Comparison of ENCODE assay signal across 31 cellular contexts in genomic region chr7:33210958-33211357, GRCh38.
DNase-seq lines count a peak whose midpoint lies in the region; ATAC-seq, FAIRE-seq and TF ChIP-seq lines count a peak whose summit lies in the region.
"Had no signal": no experiment of that assay in that cellular context is flagged by ENCODE, and none has a peak within 500 bp of the region (broad histone marks: within the 10 kb centered on the region; RNA-seq: fewer than 3 reads in every experiment).

No MANE protein-coding gene starts in this region.

- TF ChIP-seq EP300 in K562 (IDR thresholded peaks at IDR 0.05; ENCODE audit: low read length): no peak

- H3K27me3 ChIP-seq in K562 (ENCODE audit: control insufficient read depth in 2 of 2, insufficient read depth in 2 of 2, low read length in 2 of 2) (no peaks in the 10 kb centered on the region), right lobe of liver (no peaks in the 10 kb centered on the region)
- H3K27me3 ChIP-seq: BE2C; BLaER1; BLaER1 treated with 17β-estradiol and CSF1 and Interleukin-3, amounts not matched to agents 10 nM and 100 nM had no signal

- H3K79me2 ChIP-seq in K562 (ENCODE audit: control insufficient read depth, insufficient read depth, low read length): no peaks in the 10 kb centered on the region

- no peak overlapping the region for H3K4me2 ChIP-seq in K562 (ENCODE audit: insufficient read depth, low read length)
- H3K4me2 ChIP-seq: A549; BLaER1; BLaER1 treated with 17β-estradiol and CSF1 and Interleukin-3, amounts not matched to agents 10 nM and 100 nM had no signal

- no peak overlapping the region for H2AFZ ChIP-seq in K562 (ENCODE audit: low read depth, low read length)

- CTCF ChIA-PET in HEK293 (lab: Yijun Ruan, JAX) (no interaction called here), K562 (lab: Yijun Ruan, JAX; ENCODE audit: low intra/inter-chr PET ratio) (no interaction called here)

- BruUV-seq in K562 (replicated peaks; lab: Mats Ljungman, UMichigan): no TSS peak

- H3K36me3 ChIP-seq in HEK293 (ENCODE audit: control insufficient read depth in 2 of 2, insufficient read depth in 1 of 2, low read length in 2 of 2) (no peaks in the 10 kb centered on the region), K562 (ENCODE audit: control insufficient read depth, insufficient read depth, low read length) (no peaks in the 10 kb centered on the region), right lobe of liver (no peaks in the 10 kb centered on the region)
- H3K36me3 ChIP-seq: BE2C had no signal

- H3K4me1 ChIP-seq in HEK293 (ENCODE audit: control insufficient read depth, insufficient read depth, low read length) (no peaks in the 10 kb centered on the region), K562 (replicated peaks in 1 of 2; ENCODE audit: control insufficient read depth in 2 of 2, insufficient read depth in 2 of 2, low read length in 2 of 2) (no peaks in the 10 kb centered on the region), right lobe of liver (no peaks in the 10 kb centered on the region)
- H3K4me1 ChIP-seq: A549; BE2C; BLaER1; BLaER1 treated with 17β-estradiol and CSF1 and Interleukin-3, amounts not matched to agents 10 nM and 100 nM; Caco-2 had no signal

- no peak overlapping the region for H3K9ac ChIP-seq in K562 (ENCODE audit: insufficient read depth in 1 of 2, low read depth in 2 of 2, low read length in 2 of 2)
- H3K9ac ChIP-seq: BLaER1; BLaER1 treated with 17β-estradiol and CSF1 and Interleukin-3, amounts not matched to agents 10 nM and 100 nM had no signal

- H4K20me1 ChIP-seq in K562 (replicated peaks; ENCODE audit: control insufficient read depth, insufficient read depth, low read length): no peaks in the 10 kb centered on the region
- H4K20me1 ChIP-seq: BLaER1; BLaER1 treated with 17β-estradiol and CSF1 and Interleukin-3, amounts not matched to agents 10 nM and 100 nM had no signal

- H3K4me3 ChIP-seq in HEK293 (ENCODE audit: low read depth, low read length) (no peak overlapping the region), K562 (no peak overlapping the region), right lobe of liver (no peak overlapping the region)
- H3K4me3 ChIP-seq: A549; BLaER1; BLaER1 treated with 17β-estradiol and CSF1 and Interleukin-3, amounts not matched to agents 10 nM and 100 nM had no signal

- H3K27ac ChIP-seq in HEK293 (ENCODE audit: extremely low read depth, low read depth, low read length): no peak overlapping the region
- H3K27ac ChIP-seq in K562 (ENCODE audit: extremely low read depth, low read depth, low read length): no peak overlapping the region
- no peak overlapping the region for H3K27ac ChIP-seq in right lobe of liver
- H3K27ac ChIP-seq: 22Rv1; A549; BLaER1; BLaER1 treated with 17β-estradiol and CSF1 and Interleukin-3, amounts not matched to agents 10 nM and 100 nM; C4-2B had no signal

- no peaks in the 10 kb centered on the region for H3K9me3 ChIP-seq in HEK293 (ENCODE audit: control insufficient read depth, insufficient read depth, low read depth, low read length)
- no peaks in the 10 kb centered on the region for H3K9me3 ChIP-seq in K562 (replicated peaks; ENCODE audit: control insufficient read depth, insufficient read depth, low read depth, low read length)
- no peaks in the 10 kb centered on the region for H3K9me3 ChIP-seq in right lobe of liver
- H3K9me3 ChIP-seq: BE2C, Caco-2 had no signal

- no peak for TF ChIP-seq POLR2A in K562 (conservative IDR thresholded peaks at IDR 0.05)
- no peak for TF ChIP-seq POLR2A in right lobe of liver (IDR thresholded peaks at IDR 0.05)

- ATAC-seq in K562 (no peak), right lobe of liver (no peak)
- ATAC-seq: A549; CD8-positive, alpha-beta T cell had no signal

- TF ChIP-seq CTCF in HEK293 (tag by site-specific recombination; IDR thresholded peaks at IDR 0.05) (no peak), K562 (IDR thresholded peaks at IDR 0.05 in 2 of 3, conservative IDR thresholded peaks at IDR 0.05 in 1 of 3; ENCODE audit: insufficient read depth in 2 of 3, low read depth in 1 of 3, low read length in 3 of 3) (no peak), right lobe of liver (IDR thresholded peaks at IDR 0.05) (no peak)

- DNase-seq in K562 (ENCODE audit: extremely low read depth in 1 of 4, low spot score in 3 of 4) (no peak), right lobe of liver (no peak), hippocampal formation (lab: John Stamatoyannopoulos, UW) (no peak)
- DNase-seq: 8988T; ACHN; AML-193; BE2C; C1 segment of cervical spinal cord; Caco-2; Calu3; CD4-positive, alpha-beta memory T cell; CD4-positive, alpha-beta T cell; CD4-positive, CD25-positive, alpha-beta regulatory T cell; CD8-positive, alpha-beta memory T cell; CD8-positive, alpha-beta T cell; COR-L47; DMS 273 treated with DMSO at 0.1 percent for 48 hours; DMS153; DMS53; DMS79; DMS79 treated with DMSO at 0.1 percent for 48 hours; DND-41; EL had no signal

- POLR2A ChIA-PET in HEK293 (lab: Yijun Ruan, JAX): no interaction called here
- POLR2A ChIA-PET in K562 (lab: Yijun Ruan, JAX): no interaction called here

- H3K9me1 ChIP-seq in K562 (ENCODE audit: control insufficient read depth, insufficient read depth, low read length): no peaks in the 10 kb centered on the region

- intact Hi-C loops in K562 (cut with micrococcal nuclease) (no loop called here), right lobe of liver (cut with DNase I) (no loop called here)

- WGBS in K562 (ENCODE audit: insufficient coverage, low coverage, missing lambda C conversion rate): 6% methylated on average over 1 of the region's 1 CpG
- WGBS in right lobe of liver (ENCODE audit: insufficient coverage, low coverage, low lambda C conversion rate, missing lambda C conversion rate): 100% methylated on average over 1 of the region's 1 CpG

- in situ Hi-C loops in K562 (cut with MboI): no loop called here

- no peak for TF ChIP-seq RAD21 in K562 (CRISPR knock-in tag; conservative IDR thresholded peaks at IDR 0.05 in 1 of 2, IDR thresholded peaks at IDR 0.05 in 1 of 2)

- FAIRE-seq in K562 (lab: Jason Lieb, UNC): no peak
- FAIRE-seq: A204.1, A549, D721Med had no signal

TF ChIP-seq in HEK293, 187 proteins besides CTCF, POLR2A, EP300 and RAD21:
- TF ChIP-seq ZNF391 (tag by site-specific recombination; IDR thresholded peaks at IDR 0.05; ENCODE audit: borderline replicate concordance, low read depth) (no peak), SP2 (tag by site-specific recombination; IDR thresholded peaks at IDR 0.05) (no peak), ZNF501 (tag by site-specific recombination; IDR thresholded peaks at IDR 0.05) (no peak), ZNF114 (tag by site-specific recombination; IDR thresholded peaks at IDR 0.05) (no peak), SETDB1 (IDR thresholded peaks at IDR 0.05; ENCODE audit: insufficient read length, low read length) (peak; percentile 31), ZSCAN23 (tag by site-specific recombination; IDR thresholded peaks at IDR 0.05) (no peak)

TF ChIP-seq in K562, 482 proteins besides CTCF, POLR2A, EP300 and RAD21 (continues in another document):
- no peak for TF ChIP-seq CEBPB (tag; IDR thresholded peaks at IDR 0.05)
- peak; percentile 95 for TF ChIP-seq ZNF507 (tag; conservative IDR thresholded peaks at IDR 0.05)
- no peak for TF ChIP-seq DACH1 (IDR thresholded peaks at IDR 0.05; ENCODE audit: partially characterized antibody)
- TF ChIP-seq RERE (CRISPR knock-in tag; IDR thresholded peaks at IDR 0.05; ENCODE audit: borderline replicate concordance): no peak
- no peak for TF ChIP-seq OTX1 (CRISPR knock-in tag; IDR thresholded peaks at IDR 0.05)
- no peak for TF ChIP-seq ZNF644 (tag; IDR thresholded peaks at IDR 0.05; ENCODE audit: low read depth)

Comparison
In these comparisons a context has a peak if more than half of its experiments do, and no peak if none do; other contexts are left out.
1. Of the 44 proteins assayed by ChIP-seq in both K562 and HEK293: peak only in K562: none; only in HEK293: SETDB1; in both: none; in neither: 43.